ENCODE assay signal across 2 cellular contexts in genomic region chr4:38668203-38668602, GRCh38.
TF ChIP-seq lines count a peak whose summit lies in the region.

No MANE protein-coding gene starts in this region.

TF ChIP-seq in SK-N-SH, 30 proteins besides CTCF, POLR2A, EP300 and RAD21 (continued from another document):
- no peak for TF ChIP-seq NRF1 (IDR thresholded peaks at IDR 0.05; ENCODE audit: low read depth, low read length)
- no peak for TF ChIP-seq ELF1 (IDR thresholded peaks at IDR 0.05)
- TF ChIP-seq EZH2phosphoT487 (IDR thresholded peaks at IDR 0.05; ENCODE audit: borderline replicate concordance, low read depth) = no peak
- no peak for TF ChIP-seq TAF1 (IDR thresholded peaks at IDR 0.05; ENCODE audit: borderline replicate concordance, low read depth, low read length)
- TF ChIP-seq RCOR1 (IDR thresholded peaks at IDR 0.05; ENCODE audit: low read length) = no peak
- no peak for TF ChIP-seq RXRA (IDR thresholded peaks at IDR 0.05; ENCODE audit: borderline replicate concordance, low read depth)
- no peak for TF ChIP-seq TCF12 (IDR thresholded peaks at IDR 0.05)
- TF ChIP-seq POLR2AphosphoS5 (IDR thresholded peaks at IDR 0.05; ENCODE audit: low read depth, low read length) = no peak
- TF ChIP-seq, protein P1, sequence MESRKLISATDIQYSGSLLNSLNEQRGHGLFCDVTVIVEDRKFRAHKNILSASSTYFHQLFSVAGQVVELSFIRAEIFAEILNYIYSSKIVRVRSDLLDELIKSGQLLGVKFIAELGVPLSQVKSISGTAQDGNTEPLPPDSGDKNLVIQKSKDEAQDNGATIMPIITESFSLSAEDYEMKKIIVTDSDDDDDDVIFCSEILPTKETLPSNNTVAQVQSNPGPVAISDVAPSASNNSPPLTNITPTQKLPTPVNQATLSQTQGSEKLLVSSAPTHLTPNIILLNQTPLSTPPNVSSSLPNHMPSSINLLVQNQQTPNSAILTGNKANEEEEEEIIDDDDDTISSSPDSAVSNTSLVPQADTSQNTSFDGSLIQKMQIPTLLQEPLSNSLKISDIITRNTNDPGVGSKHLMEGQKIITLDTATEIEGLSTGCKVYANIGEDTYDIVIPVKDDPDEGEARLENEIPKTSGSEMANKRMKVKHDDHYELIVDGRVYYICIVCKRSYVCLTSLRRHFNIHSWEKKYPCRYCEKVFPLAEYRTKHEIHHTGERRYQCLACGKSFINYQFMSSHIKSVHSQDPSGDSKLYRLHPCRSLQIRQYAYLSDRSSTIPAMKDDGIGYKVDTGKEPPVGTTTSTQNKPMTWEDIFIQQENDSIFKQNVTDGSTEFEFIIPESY (IDR thresholded peaks at IDR 0.05; ENCODE audit: borderline replicate concordance, low read depth) = no peak
- TF ChIP-seq PBX3 (IDR thresholded peaks at IDR 0.05) = no peak
- TF ChIP-seq RFX5 (IDR thresholded peaks at IDR 0.05; ENCODE audit: low read length) = no peak
TF ChIP-seq in SK-N-SH: peak in this region for 0.

TF ChIP-seq in SK-N-SH treated with all-trans-retinoic acid at 6 μM for 48 hours, 23 proteins besides CTCF, POLR2A, EP300 and RAD21 (continued from another document):
- TF ChIP-seq CREB5 (CRISPR knock-in tag; IDR thresholded peaks at IDR 0.05; ENCODE audit: low read depth) (no peak), GLIS3 (CRISPR knock-in tag; IDR thresholded peaks at IDR 0.05) (no peak), ZNF8 (CRISPR knock-in tag; IDR thresholded peaks at IDR 0.05) (no peak), ISL1 (CRISPR knock-in tag; IDR thresholded peaks at IDR 0.05) (no peak), ZNF70 (CRISPR knock-in tag; IDR thresholded peaks at IDR 0.05) (no peak), POU6F1 (CRISPR knock-in tag; IDR thresholded peaks at IDR 0.05; ENCODE audit: borderline replicate concordance, low read depth) (no peak), CSRNP3 (CRISPR knock-in tag; IDR thresholded peaks at IDR 0.05) (no peak), OSR1 (CRISPR knock-in tag; IDR thresholded peaks at IDR 0.05) (no peak), RARB (CRISPR knock-in tag; IDR thresholded peaks at IDR 0.05) (no peak), ZNF565 (CRISPR knock-in tag; conservative IDR thresholded peaks at IDR 0.05; ENCODE audit: low read depth) (no peak), ZFP30 (CRISPR knock-in tag; IDR thresholded peaks at IDR 0.05) (no peak), ESRRG (CRISPR knock-in tag; IDR thresholded peaks at IDR 0.05) (no peak), PPARA (CRISPR knock-in tag; IDR thresholded peaks at IDR 0.05; ENCODE audit: borderline replicate concordance) (no peak), TCF4 (CRISPR knock-in tag; IDR thresholded peaks at IDR 0.05; ENCODE audit: borderline replicate concordance) (no peak), TSHZ2 (CRISPR knock-in tag; IDR thresholded peaks at IDR 0.05) (no peak)
- TF ChIP-seq, protein P2, sequence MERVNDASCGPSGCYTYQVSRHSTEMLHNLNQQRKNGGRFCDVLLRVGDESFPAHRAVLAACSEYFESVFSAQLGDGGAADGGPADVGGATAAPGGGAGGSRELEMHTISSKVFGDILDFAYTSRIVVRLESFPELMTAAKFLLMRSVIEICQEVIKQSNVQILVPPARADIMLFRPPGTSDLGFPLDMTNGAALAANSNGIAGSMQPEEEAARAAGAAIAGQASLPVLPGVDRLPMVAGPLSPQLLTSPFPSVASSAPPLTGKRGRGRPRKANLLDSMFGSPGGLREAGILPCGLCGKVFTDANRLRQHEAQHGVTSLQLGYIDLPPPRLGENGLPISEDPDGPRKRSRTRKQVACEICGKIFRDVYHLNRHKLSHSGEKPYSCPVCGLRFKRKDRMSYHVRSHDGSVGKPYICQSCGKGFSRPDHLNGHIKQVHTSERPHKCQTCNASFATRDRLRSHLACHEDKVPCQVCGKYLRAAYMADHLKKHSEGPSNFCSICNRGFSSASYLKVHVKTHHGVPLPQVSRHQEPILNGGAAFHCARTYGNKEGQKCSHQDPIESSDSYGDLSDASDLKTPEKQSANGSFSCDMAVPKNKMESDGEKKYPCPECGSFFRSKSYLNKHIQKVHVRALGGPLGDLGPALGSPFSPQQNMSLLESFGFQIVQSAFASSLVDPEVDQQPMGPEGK (CRISPR knock-in tag; IDR thresholded peaks at IDR 0.05; ENCODE audit: borderline replicate concordance) = no peak
TF ChIP-seq in SK-N-SH treated with all-trans-retinoic acid at 6 μM for 48 hours: peak in this region for 0.
